ENCODE assay signal across 10 cellular contexts in the genomic region with DNA sequence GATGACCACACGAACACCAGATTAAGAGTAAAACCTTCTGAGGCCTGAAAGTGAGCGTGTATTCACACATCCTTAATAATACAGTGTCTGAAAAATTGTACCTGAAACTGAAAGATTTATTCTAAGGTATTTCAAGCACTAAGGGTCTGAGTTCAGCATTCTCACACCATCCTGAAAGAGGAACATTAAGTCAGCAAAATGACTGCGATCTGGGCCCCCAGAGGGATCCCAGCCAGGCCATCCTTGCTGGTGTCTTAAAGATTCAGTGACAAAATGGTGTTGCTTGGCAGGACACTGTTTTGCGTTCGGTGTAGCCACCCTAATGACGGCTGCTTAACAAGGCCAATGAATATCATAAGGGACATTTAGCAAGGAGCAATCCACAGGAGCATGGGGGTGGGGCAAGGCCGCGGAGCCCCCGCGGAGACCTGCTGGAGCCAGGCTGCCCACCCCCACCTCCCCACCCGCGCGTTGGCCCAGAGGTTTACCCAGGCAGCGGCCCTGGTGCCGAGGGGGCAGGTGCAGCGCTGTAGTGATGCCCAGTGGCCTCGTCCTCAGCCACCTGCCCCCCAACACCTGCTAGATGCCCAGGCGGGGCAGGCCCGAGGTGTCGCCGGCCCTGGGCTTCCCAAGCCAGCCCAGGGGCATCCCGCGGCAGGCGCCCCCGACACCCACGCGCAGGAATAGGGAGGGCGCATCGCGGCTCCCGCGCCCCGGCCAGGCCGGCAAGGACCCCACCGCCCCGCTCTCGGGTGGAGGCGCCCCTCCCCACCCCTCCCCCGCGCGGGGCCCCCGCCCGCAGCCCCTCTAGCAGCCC. TPM values are rescaled to one million over a fixed set of nuclear protein-coding genes. Genes with fewer than 3 reads are reported as not detected.
DNase-seq lines count a peak whose midpoint lies in the region; ATAC-seq and TF ChIP-seq lines count a peak whose summit lies in the region.
"Had no signal": no experiment of that assay in that cellular context is flagged by ENCODE, and none has a peak within 500 bp of the region (broad histone marks: within the 10 kb centered on the region; RNA-seq: fewer than 3 reads in every experiment).

No MANE protein-coding gene starts in this region.

- DNase-seq in activated gamma-delta T cell (lab: John Stamatoyannopoulos, UW) (peak; percentile 11), activated gamma-delta T cell treated with Interleukin-2 at 50 U/mL for 16 hours (no peak), astrocyte of the spinal cord (ENCODE audit: low read depth, low spot score) (no peak), left lobe of liver (ENCODE audit: low spot score) (no peak), upper lobe of left lung (no peak), NK-92 (lab: John Stamatoyannopoulos, UW; ENCODE audit: unreplicated experiment) (no peak)
- DNase-seq: Kasumi-1 had no signal

- H3K4me1 ChIP-seq in upper lobe of left lung = peaks cover 0 to 17% (median 7%) of the 10 kb centered on the region in 4 donors

- peak overlapping the region in 1 of 4 donors; percentile 42 for H3K27ac ChIP-seq in upper lobe of left lung
- H3K27ac ChIP-seq: C4-2B had no signal

- ATAC-seq in left lobe of liver (peak; percentile 20), upper lobe of left lung (ENCODE audit: low FRiP score in 2 of 2) (peak in 1 of 2 donors; percentile 42), GM21737 (IDR thresholded peaks at IDR 0.05; ENCODE audit: unreplicated experiment) (no peak), GM18909 (IDR thresholded peaks at IDR 0.05; ENCODE audit: poor library complexity, unreplicated experiment) (no peak)

- peaks cover 0 to 15% (median 7%) of the 10 kb centered on the region in 4 donors for H3K27me3 ChIP-seq in upper lobe of left lung

- H3K36me3 ChIP-seq in upper lobe of left lung = no peaks in the 10 kb centered on the region

- in situ Hi-C loops in astrocyte of the spinal cord (cut with HindIII; ENCODE audit: low sequenced_read_pairs) = no loop called here

- TF ChIP-seq EP300 in upper lobe of left lung (IDR thresholded peaks at IDR 0.05) = no peak

- 22 to 67% methylated on average over 4 to 21 of the region's 43 CpGs for WGBS in upper lobe of left lung, 2 donors

- H3K9me3 ChIP-seq in upper lobe of left lung = no peaks in the 10 kb centered on the region

- TF ChIP-seq POLR2A in upper lobe of left lung (IDR thresholded peaks at IDR 0.05) = no peak

- TF ChIP-seq CTCF in astrocyte of the spinal cord (IDR thresholded peaks at IDR 0.05; ENCODE audit: low read depth, low read length) (no peak), upper lobe of left lung (IDR thresholded peaks at IDR 0.05) (no peak)

- H3K4me3 ChIP-seq in astrocyte of the spinal cord (ENCODE audit: low read depth, low read length) = peak overlapping the region; percentile 62
- H3K4me3 ChIP-seq in upper lobe of left lung = peak overlapping the region; percentile 29 to 54 (median 50)

RNA-seq across cellular contexts. Expression of a gene that starts 0.7 kb away (rescaled TPM):
- total RNA-seq in left lobe of liver (0.48 TPM), upper lobe of left lung (1 to 10 TPM in 3 of 6 donors, under 1 TPM in 3; under 0.01 to 1.8 (median 1.1) TPM)

RNA-seq across cellular contexts. Expression of a gene that starts 36.9 kb away (rescaled TPM):
- total RNA-seq in left lobe of liver (0.81 TPM), upper lobe of left lung (10 to 100 TPM in 5 of 6 donors, 1 to 10 TPM in 1; 5.2 to 51.9 (median 21.9) TPM)
